ENCODE assay signal across 26 cellular contexts in the genomic region with DNA sequence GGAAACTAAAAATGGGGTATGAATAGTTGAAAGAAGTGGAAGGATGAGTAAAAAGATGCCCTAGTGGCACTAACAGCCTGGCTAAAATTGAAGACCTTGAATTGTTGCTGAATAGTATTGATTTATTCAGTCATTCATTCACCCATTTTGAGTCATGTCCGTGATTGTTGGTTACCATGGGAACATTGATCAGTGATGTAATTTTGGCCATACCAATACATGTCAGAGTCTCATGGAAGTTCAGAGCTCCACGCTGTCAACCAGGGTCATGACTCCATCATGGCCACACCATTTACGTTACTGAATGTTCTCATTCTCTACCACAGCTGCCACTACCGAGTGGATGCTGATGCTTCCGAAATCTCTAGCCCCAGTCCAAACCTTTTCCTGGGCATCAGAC.
"Had no signal": no experiment of that assay in that cellular context is flagged by ENCODE, and none has a peak within 500 bp of the region (broad histone marks: within the 10 kb centered on the region; RNA-seq: fewer than 3 reads in every experiment).

No MANE protein-coding gene starts in this region.

- H3K27ac ChIP-seq: neutrophil, pancreas, prostate gland, right lobe of liver, sigmoid colon, stomach, thoracic aorta, tibial nerve, upper lobe of left lung, vagina had no signal

- H3K27me3 ChIP-seq: pancreas, right lobe of liver, thyroid gland, tibial nerve, upper lobe of left lung, vagina had no signal

- H3K4me3 ChIP-seq: pancreas, prostate gland, right lobe of liver, sigmoid colon, stomach, thoracic aorta, thyroid gland, tibial nerve, upper lobe of left lung, vagina had no signal

- H3K36me3 ChIP-seq: neutrophil, pancreas, prostate gland, right lobe of liver, sigmoid colon, stomach, thoracic aorta, thyroid gland, tibial nerve, upper lobe of left lung, vagina had no signal

- DNase-seq: nephron progenitor cell; nucleus accumbens; pancreas; retina; right cardiac atrium; right lobe of liver; sigmoid colon; small intestine; stimulated activated CD4-positive, alpha-beta T cell treated with anti-CD3 and anti-CD28 coated beads, Interleukin-15, amount 100 ng/mL, for 24 hours; stimulated activated CD4-positive, alpha-beta T cell treated with anti-CD3 and anti-CD28 coated beads, Interleukin-2, amount 100 ng/mL, for 24 hours; stimulated activated CD4-positive, alpha-beta T cell treated with anti-CD3 and anti-CD28 coated beads, Interleukin-2, amount 100 ng/mL, for 48 hours; stimulated activated CD4-positive, alpha-beta T cell treated with anti-CD3 and anti-CD28 coated beads, Interleukin-4, amount 100 ng/mL, for 24 hours; stimulated activated naive B cell treated with anti-CD40 and anti-IgM and Interleukin-4, amounts not matched to agents 10 μg/mL and 1 μg/mL and 100 μg/mL, for 72 hours; stimulated activated naive CD4-positive, alpha-beta T cell treated with Interleukin-2 at 50 U/mL for 16 hours; stomach; thyroid gland; trophoblast cell; upper lobe of left lung had no signal

- H3K9me3 ChIP-seq: neutrophil, pancreas, prostate gland, right lobe of liver, sigmoid colon, thoracic aorta, thyroid gland, tibial nerve, upper lobe of left lung, vagina had no signal

- ATAC-seq: natural killer cell treated with Interleukin-12 subunit alpha and Interleukin-12 subunit beta and Interleukin-15 and Interleukin-18, amount 100 ng/mL, for 72 hours; pancreas; right cardiac atrium; stimulated activated effector memory CD8-positive, alpha-beta T cell treated with anti-CD3 and anti-CD28 coated beads, Interleukin-12 subunit alpha, Interleukin-12 subunit beta, amount 100 ng/mL, for 72 hours; stimulated activated naive B cell treated with anti-CD40 and anti-IgM and Interleukin-4, amounts not matched to agents 10 μg/mL and 1 μg/mL and 100 μg/mL, for 72 hours had no signal

- H3K4me1 ChIP-seq: pancreas, prostate gland, sigmoid colon, stomach, tibial nerve, upper lobe of left lung, vagina had no signal

- FAIRE-seq: pancreas, small intestine, urothelium cell line had no signal
